In the genomic region with DNA sequence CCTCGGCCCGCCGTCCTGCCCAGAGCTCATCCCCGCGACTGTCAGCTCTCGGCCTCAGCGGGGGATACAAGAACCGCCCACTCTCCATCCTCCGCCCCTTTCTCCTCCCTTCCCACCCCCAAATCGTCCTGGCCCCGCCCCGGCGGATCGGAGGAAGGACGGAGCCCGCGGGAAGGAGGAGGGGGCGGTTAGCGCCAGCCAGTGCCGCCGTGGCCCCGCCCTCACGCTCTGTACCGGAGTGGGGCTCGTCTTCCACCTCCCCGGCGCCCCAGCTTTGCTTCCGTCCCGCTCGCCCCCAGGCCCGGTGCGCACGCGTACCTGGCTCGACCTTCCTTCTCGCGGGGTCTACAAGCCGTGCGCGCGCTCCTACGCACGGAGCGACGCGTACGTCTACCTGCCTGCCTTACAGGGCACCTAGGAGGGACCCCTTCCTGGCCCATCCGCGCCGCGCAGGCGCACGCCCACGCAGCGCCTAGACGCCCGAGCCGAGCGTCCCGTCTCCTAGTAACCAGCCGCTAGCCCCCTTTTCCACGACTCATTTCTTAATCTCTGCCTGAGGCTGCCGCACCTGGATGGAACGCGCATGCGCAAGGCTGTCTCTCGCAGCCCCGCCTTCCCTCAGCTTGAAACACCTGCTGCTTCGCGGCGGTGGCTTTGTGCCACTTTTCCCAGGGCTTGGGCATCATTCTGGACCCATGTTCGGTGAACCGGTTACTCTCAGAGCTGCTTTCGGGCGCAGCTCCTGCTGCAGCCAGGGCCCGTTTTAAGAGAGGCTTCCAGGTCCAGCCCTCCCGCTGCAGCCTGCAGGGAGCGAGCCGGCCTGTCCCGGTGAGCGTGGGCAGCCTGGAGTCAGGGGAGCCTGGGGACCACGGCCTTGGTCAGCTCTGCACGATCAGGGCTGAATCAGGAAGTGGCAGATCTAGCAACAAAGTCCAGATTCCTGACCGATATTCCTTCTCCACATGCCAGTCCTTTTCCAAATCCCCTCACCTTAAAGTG, we compare ENCODE assay signal across 8 cellular contexts. TPM values are rescaled to one million over a fixed set of nuclear protein-coding genes. Genes with fewer than 3 reads are reported as not detected.
DNase-seq lines count a peak whose midpoint lies in the region; ATAC-seq and TF ChIP-seq lines count a peak whose summit lies in the region.

A gene with protein sequence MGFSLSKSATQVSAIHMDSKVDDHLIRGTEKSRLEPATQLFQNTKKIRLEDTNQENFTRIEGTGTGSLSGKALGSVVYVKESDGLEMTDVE (plus strand): TSS at position 598 of the 999 bp plus-strand sequence. CDS start 8,852 bp downstream, outside the sequence.

- peak within 1 kb of the TSS; percentile 70 for H3K9ac ChIP-seq in SK-N-MC (ENCODE audit: insufficient read length)

- peak; percentile 85 for ATAC-seq in HG02623 (IDR thresholded peaks at IDR 0.05; ENCODE audit: unreplicated experiment)

- H3K27ac Mint-ChIP-seq in activated naive CD4-positive, alpha-beta T cell treated with anti-CD3 and anti-CD28 coated beads, Interleukin-2, amount 50 U/mL, for 24 hours, result peak within 1 kb of the TSS; percentile 97

- peak within 1 kb of the TSS; percentile 96 for H3K4me3 Mint-ChIP-seq in activated naive CD4-positive, alpha-beta T cell treated with anti-CD3 and anti-CD28 coated beads, Interleukin-2, amount 50 U/mL, for 24 hours

- no peaks in the 10 kb centered on the region for H3K27me3 Mint-ChIP-seq in activated naive CD4-positive, alpha-beta T cell treated with anti-CD3 and anti-CD28 coated beads, Interleukin-2, amount 50 U/mL, for 24 hours

- H3K4me3 ChIP-seq in SK-N-MC, result peak within 1 kb of the TSS; percentile 93

- H3K27ac ChIP-seq in SK-N-MC (no peak within 1 kb of the TSS), temporal lobe (ENCODE audit: low read depth, low read length) (peak within 1 kb of the TSS; percentile 87)

- DNase-seq in GM10266 (ENCODE audit: extremely low spot score) (peak; percentile 91), NCI-H1092 (lab: John Stamatoyannopoulos, UW) (peak; percentile 96), SK-N-MC (ENCODE audit: low read depth, low spot score) (peak; percentile 28), glomerular visceral epithelial cell (ENCODE audit: extremely low spot score) (peak; percentile 97), occipital lobe (lab: John Stamatoyannopoulos, UW) (peak; percentile 94)

- peaks cover 9% of the 10 kb centered on the region for H3K36me3 Mint-ChIP-seq in activated naive CD4-positive, alpha-beta T cell treated with anti-CD3 and anti-CD28 coated beads, Interleukin-2, amount 50 U/mL, for 24 hours

- no peak for TF ChIP-seq CTCF in GM10266 (IDR thresholded peaks at IDR 0.05; ENCODE audit: control insufficient read depth, insufficient read depth, low read depth, missing control alignments)

- peaks cover 7% of the 10 kb centered on the region for H3K9me3 Mint-ChIP-seq in activated naive CD4-positive, alpha-beta T cell treated with anti-CD3 and anti-CD28 coated beads, Interleukin-2, amount 50 U/mL, for 24 hours

- H3K36me3 ChIP-seq in SK-N-MC (ENCODE audit: insufficient read depth, low read length), result no peaks in the 10 kb centered on the region

- H3K9me3 ChIP-seq in SK-N-MC (ENCODE audit: low read depth, low read length), result no peaks in the 10 kb centered on the region

- H3K4me1 Mint-ChIP-seq in activated naive CD4-positive, alpha-beta T cell treated with anti-CD3 and anti-CD28 coated beads, Interleukin-2, amount 50 U/mL, for 24 hours, result peaks cover 18% of the 10 kb centered on the region

RNA-seq across cellular contexts. Expression of the gene that starts here (rescaled TPM):
- 3.7 TPM for total RNA-seq in occipital lobe
- 2.5 TPM for total RNA-seq in temporal lobe

Comparison
In these comparisons a context has a peak if more than half of its experiments do, and no peak if none do; other contexts are left out.
1. DNase-seq: peak in every context shown above with its lines; median percentile 97 in glomerular visceral epithelial cell; 96 in NCI-H1092; 94 in occipital lobe; 91 in GM10266; 28 in SK-N-MC.